ENCODE assay signal across 19 cellular contexts in genomic region chr14:24701031-24701430, GRCh38.
DNase-seq lines count a peak whose midpoint lies in the region; ATAC-seq and TF ChIP-seq lines count a peak whose summit lies in the region.
"Had no signal": no experiment of that assay in that cellular context is flagged by ENCODE, and none has a peak within 500 bp of the region (broad histone marks: within the 10 kb centered on the region; RNA-seq: fewer than 3 reads in every experiment).

No MANE protein-coding gene starts in this region.

- H3K9me2 ChIP-seq in SK-N-SH: no peaks in the 10 kb centered on the region
- no peaks in the 10 kb centered on the region for H3K9me2 ChIP-seq in Loucy (replicated peaks; ENCODE audit: low read depth, low read length)

- no peak overlapping the region for H3K9ac ChIP-seq in SK-N-SH
- no peak overlapping the region for H3K9ac ChIP-seq in Loucy (ENCODE audit: low read depth, low read length, poor library complexity, severe bottlenecking)
- H3K9ac ChIP-seq: KMS-11 had no signal

- no peaks in the 10 kb centered on the region for H3K9me3 Mint-ChIP-seq in WTC11
- H3K9me3 Mint-ChIP-seq: CD8-positive, alpha-beta T cell had no signal

- POLR2A ChIA-PET in SK-N-SH (lab: Yijun Ruan, JAX): no interaction called here
- POLR2A ChIA-PET in WTC11 (lab: Charles Lee): no interaction called here

- TF ChIP-seq CTCF in SK-N-SH (IDR thresholded peaks at IDR 0.05): no peak
- TF ChIP-seq CTCF in Loucy (conservative IDR thresholded peaks at IDR 0.05; ENCODE audit: low read length): no peak
- no peak for TF ChIP-seq CTCF in WTC11 (IDR thresholded peaks at IDR 0.05)
- no peak for TF ChIP-seq CTCF in upper lobe of right lung (IDR thresholded peaks at IDR 0.05)

- no peaks in the 10 kb centered on the region for H3K36me3 ChIP-seq in SK-N-SH (replicated peaks in 1 of 2; ENCODE audit: control insufficient read depth in 1 of 2, insufficient read depth in 2 of 2, low read length in 1 of 2)
- no peaks in the 10 kb centered on the region for H3K36me3 ChIP-seq in Loucy (ENCODE audit: insufficient read depth, low read length)
- no peaks in the 10 kb centered on the region for H3K36me3 ChIP-seq in upper lobe of right lung
- H3K36me3 ChIP-seq: MG63 had no signal

- CTCF ChIA-PET in SK-N-SH (lab: Yijun Ruan, JAX) (interaction anchor here (3.0 kb wide), 1 partner anchor 10 kb away, joined by 19 read pairs; no protein-coding TSS in a partner anchor), WTC11 (lab: Charles Lee) (interaction anchor here (1.8 kb wide), 1 partner anchor 9 kb away, joined by 6 read pairs; no protein-coding TSS in a partner anchor)

- H3K4me3 ChIP-seq in SK-N-SH (ENCODE audit: low read depth in 2 of 2, low read length in 1 of 2) (no peak overlapping the region), Loucy (ENCODE audit: low read length, poor library complexity, severe bottlenecking) (no peak overlapping the region), upper lobe of right lung (no peak overlapping the region)
- H3K4me3 ChIP-seq: MG63 had no signal

- no peaks in the 10 kb centered on the region; the same call in 1 of the 2 replicates for H3K27me3 ChIP-seq in SK-N-SH (ENCODE audit: insufficient read depth)
- no peaks in the 10 kb centered on the region for H3K27me3 ChIP-seq in Loucy (ENCODE audit: insufficient read depth, low read length, poor library complexity, severe bottlenecking)
- no peaks in the 10 kb centered on the region for H3K27me3 ChIP-seq in upper lobe of right lung
- H3K27me3 ChIP-seq: MG63 had no signal

- ATAC-seq in SK-N-SH treated with all-trans-retinoic acid at 6 μM for 48 hours (no peak), WTC11 (peak; percentile 65), upper lobe of right lung (peak; percentile 57), HG03457 (IDR thresholded peaks at IDR 0.05; ENCODE audit: unreplicated experiment) (no peak)
- ATAC-seq: CD8-positive, alpha-beta T cell; HCT116; Panc1; Right ventricle myocardium inferior had no signal

- H3K27me3 Mint-ChIP-seq in WTC11 (ENCODE audit: low read depth): no peaks in the 10 kb centered on the region; the same call in 1 of the 2 replicates

- H4K20me1 ChIP-seq in SK-N-SH (ENCODE audit: insufficient read depth): no peaks in the 10 kb centered on the region
- no peaks in the 10 kb centered on the region for H4K20me1 ChIP-seq in Loucy (ENCODE audit: insufficient read depth, low read length, poor library complexity, severe bottlenecking)

- no peak overlapping the region for H2AFZ ChIP-seq in SK-N-SH (ENCODE audit: low read depth)
- peak overlapping the region; percentile 76; the same call in 1 of the 2 replicates for H2AFZ ChIP-seq in Loucy (ENCODE audit: low read length)

- H3K79me2 ChIP-seq in SK-N-SH (ENCODE audit: insufficient read depth): no peaks in the 10 kb centered on the region
- no peaks in the 10 kb centered on the region for H3K79me2 ChIP-seq in Loucy (ENCODE audit: insufficient read depth, low read length)

- H3K4me1 ChIP-seq in SK-N-SH (ENCODE audit: control insufficient read depth in 1 of 2, insufficient read depth in 2 of 2, low read depth in 1 of 2, low read length in 1 of 2): no peaks in the 10 kb centered on the region
- H3K4me1 ChIP-seq in Loucy (ENCODE audit: insufficient read depth, low read length, poor library complexity, severe bottlenecking): peaks cover 12% of the 10 kb centered on the region
- no peaks in the 10 kb centered on the region for H3K4me1 ChIP-seq in upper lobe of right lung

- intact Hi-C loops in upper lobe of right lung (cut with DNase I): no loop called here

- H3K4me3 Mint-ChIP-seq in WTC11: no peak overlapping the region
- H3K4me3 Mint-ChIP-seq: CD8-positive, alpha-beta T cell had no signal

- no peak for DNase-seq in SK-N-SH
- DNase-seq in WTC11 (ENCODE audit: low spot score): no peak
- DNase-seq in upper lobe of right lung: no peak
- DNase-seq in epidermal melanocyte (ENCODE audit: insufficient read length, low spot score): no peak
- DNase-seq: ACHN; CD8-positive, alpha-beta T cell; EL; MG63; NCI-H1417 treated with DMSO at 0.1 percent for 48 hours; NCI-H2029 treated with DMSO at 0.1 percent for 48 hours; NCI-H226; NCI-H526 had no signal

- no peaks in the 10 kb centered on the region for H3F3A ChIP-seq in SK-N-SH (replicated peaks; ENCODE audit: insufficient read depth)
- no peaks in the 10 kb centered on the region for H3F3A ChIP-seq in Loucy (ENCODE audit: low read depth)

- no peak overlapping the region for H3K4me2 ChIP-seq in SK-N-SH
- H3K4me2 ChIP-seq in Loucy (ENCODE audit: low read depth, low read length, poor library complexity, severe bottlenecking): no peak overlapping the region
- H3K4me2 ChIP-seq: KMS-11 had no signal

- TF ChIP-seq RAD21 in SK-N-SH (IDR thresholded peaks at IDR 0.05; ENCODE audit: low read length): no peak

- H3K27ac Mint-ChIP-seq in WTC11: no peak overlapping the region
- H3K27ac Mint-ChIP-seq: CD8-positive, alpha-beta T cell had no signal

- no peak for TF ChIP-seq EP300 in SK-N-SH (IDR thresholded peaks at IDR 0.05; ENCODE audit: borderline replicate concordance in 1 of 2, low read depth in 1 of 2, low read length in 1 of 2)

- no peaks in the 10 kb centered on the region for H3K9me3 ChIP-seq in SK-N-SH
- H3K9me3 ChIP-seq in Loucy (ENCODE audit: insufficient read depth, low read depth, low read length): no peaks in the 10 kb centered on the region
- H3K9me3 ChIP-seq in upper lobe of right lung: no peaks in the 10 kb centered on the region
- H3K9me3 ChIP-seq: MG63 had no signal

- no peaks in the 10 kb centered on the region for H3K36me3 Mint-ChIP-seq in WTC11
- H3K36me3 Mint-ChIP-seq: CD8-positive, alpha-beta T cell had no signal

- no peak overlapping the region for H3K27ac ChIP-seq in SK-N-SH (ENCODE audit: low read depth in 2 of 2, low read length in 1 of 2)
- H3K27ac ChIP-seq in upper lobe of right lung: no peak overlapping the region
- H3K27ac ChIP-seq: KMS-11 had no signal

- H3K4me1 Mint-ChIP-seq in WTC11: no peaks in the 10 kb centered on the region

- 0% methylated on average over 1 of the region's 1 CpG for WGBS in SK-N-SH (ENCODE audit: low lambda C conversion rate)

TF ChIP-seq in SK-N-SH, 30 proteins besides CTCF, POLR2A, EP300 and RAD21:
- TF ChIP-seq, protein P1, sequence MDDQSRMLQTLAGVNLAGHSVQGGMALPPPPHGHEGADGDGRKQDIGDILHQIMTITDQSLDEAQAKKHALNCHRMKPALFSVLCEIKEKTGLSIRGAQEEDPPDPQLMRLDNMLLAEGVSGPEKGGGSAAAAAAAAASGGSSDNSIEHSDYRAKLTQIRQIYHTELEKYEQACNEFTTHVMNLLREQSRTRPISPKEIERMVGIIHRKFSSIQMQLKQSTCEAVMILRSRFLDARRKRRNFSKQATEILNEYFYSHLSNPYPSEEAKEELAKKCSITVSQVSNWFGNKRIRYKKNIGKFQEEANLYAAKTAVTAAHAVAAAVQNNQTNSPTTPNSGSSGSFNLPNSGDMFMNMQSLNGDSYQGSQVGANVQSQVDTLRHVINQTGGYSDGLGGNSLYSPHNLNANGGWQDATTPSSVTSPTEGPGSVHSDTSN (IDR thresholded peaks at IDR 0.05): no peak
- peak; percentile 25; the same call in 1 of the 2 replicates for TF ChIP-seq USF1 (IDR thresholded peaks at IDR 0.05; ENCODE audit: borderline replicate concordance, low read depth)
- no peak for TF ChIP-seq POLR2AphosphoS5 (IDR thresholded peaks at IDR 0.05; ENCODE audit: low read depth, low read length)

TF ChIP-seq in SK-N-SH treated with all-trans-retinoic acid at 6 μM for 48 hours, 23 proteins besides CTCF, POLR2A, EP300 and RAD21 (continues in another document):
- TF ChIP-seq GLIS3 (CRISPR knock-in tag; IDR thresholded peaks at IDR 0.05): no peak
- TF ChIP-seq ISL1 (CRISPR knock-in tag; IDR thresholded peaks at IDR 0.05): no peak
- no peak for TF ChIP-seq ZNF70 (CRISPR knock-in tag; IDR thresholded peaks at IDR 0.05)
- TF ChIP-seq SNAI2 (CRISPR knock-in tag; IDR thresholded peaks at IDR 0.05): no peak
- TF ChIP-seq ESRRG (CRISPR knock-in tag; IDR thresholded peaks at IDR 0.05): no peak
- no peak for TF ChIP-seq POU6F1 (CRISPR knock-in tag; IDR thresholded peaks at IDR 0.05; ENCODE audit: borderline replicate concordance, low read depth)

TF ChIP-seq in WTC11, 78 proteins besides CTCF, POLR2A, EP300 and RAD21 (continues in another document):
- no peak for TF ChIP-seq KAT7 (CRISPR knock-in tag; IDR thresholded peaks at IDR 0.05; ENCODE audit: borderline replicate concordance)
- TF ChIP-seq NR3C1 (CRISPR knock-in tag; conservative IDR thresholded peaks at IDR 0.05; ENCODE audit: low read depth): no peak
- peak; percentile 80 for TF ChIP-seq USF1 (CRISPR knock-in tag; IDR thresholded peaks at IDR 0.05)
- TF ChIP-seq E2F1 (CRISPR knock-in tag; IDR thresholded peaks at IDR 0.05): no peak
- TF ChIP-seq, protein P2, sequence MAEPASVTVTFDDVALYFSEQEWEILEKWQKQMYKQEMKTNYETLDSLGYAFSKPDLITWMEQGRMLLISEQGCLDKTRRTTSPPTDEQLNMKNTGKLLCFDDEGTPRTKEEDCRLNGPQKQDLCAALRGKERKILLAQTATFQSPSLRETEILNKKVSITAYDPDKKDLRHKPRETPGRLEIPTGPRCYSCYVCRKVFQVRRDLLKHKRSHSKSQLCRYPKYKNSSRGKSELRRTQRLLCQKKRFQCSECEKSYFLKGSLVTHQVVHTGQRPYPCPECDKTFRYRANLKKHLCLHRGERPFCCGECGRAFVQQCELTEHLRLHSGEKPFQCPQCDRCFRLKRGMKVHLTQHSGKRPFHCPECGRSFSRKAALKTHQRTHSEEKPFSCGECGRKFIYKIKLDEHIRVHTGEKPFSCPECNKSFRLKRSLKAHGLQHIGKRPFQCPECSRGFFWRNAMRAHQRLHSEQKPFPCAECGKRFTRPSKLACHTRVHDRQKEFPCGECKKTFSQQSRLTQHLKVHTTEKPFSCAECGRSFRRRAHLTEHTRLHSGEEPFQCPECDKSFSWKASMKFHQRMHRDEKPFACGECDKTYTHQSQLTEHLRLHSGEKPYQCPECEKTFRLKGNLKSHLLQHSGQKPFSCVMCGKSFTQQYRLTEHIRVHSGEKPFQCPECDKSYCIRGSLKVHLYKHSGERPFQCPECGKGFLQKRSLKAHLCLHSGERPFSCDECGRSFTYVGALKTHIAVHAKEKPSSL (CRISPR knock-in tag; conservative IDR thresholded peaks at IDR 0.05): no peak

Comparison
In these comparisons a context has a peak if more than half of its experiments do, and no peak if none do; other contexts are left out.
1. ATAC-seq: peak in WTC11 (single experiment) and upper lobe of right lung (single experiment); none in SK-N-SH treated with all-trans-retinoic acid at 6 μM for 48 hours (single experiment) and HG03457 (single experiment).
2. Of the 6 proteins assayed by ChIP-seq in both WTC11 and SK-N-SH: peak only in WTC11: USF2; only in SK-N-SH: none; in both: USF1; in neither: 4.